In genomic region chr3:185727873-185728272, GRCh38 we compare ENCODE assay signal across 23 cellular contexts.
A peak's percentile ranks its signal among the peaks of the same experiment; 100 is the strongest.
DNase-seq lines count a peak whose midpoint lies in the region; ATAC-seq, FAIRE-seq and TF ChIP-seq lines count a peak whose summit lies in the region.
"Had no signal": no experiment of that assay in that cellular context is flagged by ENCODE, and none has a peak within 500 bp of the region (broad histone marks: within the 10 kb centered on the region; RNA-seq: fewer than 3 reads in every experiment).

No MANE protein-coding gene starts in this region.

- H3K36me3 Mint-ChIP-seq in GM23338 (ENCODE audit: low read depth), result no peaks in the 10 kb centered on the region; the same call in 2 of the 3 replicates
- peaks cover 2% of the 10 kb centered on the region for H3K36me3 Mint-ChIP-seq in osteocyte (ENCODE audit: unreplicated experiment)
- no peaks in the 10 kb centered on the region for H3K36me3 Mint-ChIP-seq in naive thymus-derived CD4-positive, alpha-beta T cell

- H3K9me3 Mint-ChIP-seq in GM23338 (no peaks in the 10 kb centered on the region), osteocyte (ENCODE audit: unreplicated experiment) (no peaks in the 10 kb centered on the region)
- H3K9me3 Mint-ChIP-seq in naive thymus-derived CD4-positive, alpha-beta T cell, result peaks cover 0 to 1% (median 0%) of the 10 kb centered on the region in 11 donors
- H3K9me3 Mint-ChIP-seq: activated naive CD4-positive, alpha-beta T cell treated with anti-CD3 and anti-CD28 coated beads for 36 hours had no signal

- H4K20me1 ChIP-seq in GM23338 (replicated peaks; ENCODE audit: insufficient read depth), result peaks cover 26% of the 10 kb centered on the region; the same call in 1 of the 2 replicates
- no peaks in the 10 kb centered on the region for H4K20me1 ChIP-seq in endothelial cell of umbilical vein (replicated peaks; ENCODE audit: control insufficient read depth, extremely low read depth, insufficient read depth, low read length)

- H3K36me3 ChIP-seq in GM23338 (ENCODE audit: insufficient read depth) (no peaks in the 10 kb centered on the region), Panc1 (ENCODE audit: control insufficient read depth, insufficient read depth, low read length) (no peaks in the 10 kb centered on the region), endothelial cell of umbilical vein (ENCODE audit: control insufficient read depth in 2 of 2, extremely low read depth in 1 of 2, insufficient read depth in 2 of 2, low read length in 2 of 2) (no peaks in the 10 kb centered on the region)
- no peaks in the 10 kb centered on the region for H3K36me3 ChIP-seq in naive thymus-derived CD4-positive, alpha-beta T cell (ENCODE audit: control insufficient read depth in 2 of 3, insufficient read depth in 3 of 3, low read length in 3 of 3)
- H3K36me3 ChIP-seq: ascending aorta, colonic mucosa, gastrocnemius medialis, left lung, pancreas, vagina, WERI-Rb-1 had no signal

- no peaks in the 10 kb centered on the region for H3K9me2 ChIP-seq in GM23338 (ENCODE audit: insufficient read depth)

- H3K4me1 ChIP-seq in GM23338 (ENCODE audit: insufficient read depth) (peaks cover 66% of the 10 kb centered on the region), Panc1 (ENCODE audit: control insufficient read depth, insufficient read depth, low read length) (peaks cover 52% of the 10 kb centered on the region), endothelial cell of umbilical vein (ENCODE audit: control insufficient read depth, extremely low read depth, insufficient read depth, low read length) (peaks cover 59% of the 10 kb centered on the region)
- H3K4me1 ChIP-seq in naive thymus-derived CD4-positive, alpha-beta T cell (ENCODE audit: control insufficient read depth in 2 of 2, insufficient read depth in 2 of 2, low read length in 2 of 2), result no peaks in the 10 kb centered on the region
- H3K4me1 ChIP-seq: ascending aorta, colonic mucosa, gastrocnemius medialis, pancreas, vagina had no signal

- H3K4me2 ChIP-seq in GM23338 (peak overlapping the region; percentile 39; the same call in 1 of the 2 replicates), endothelial cell of umbilical vein (ENCODE audit: insufficient read depth, low read length) (no peak overlapping the region)

- H3K79me2 ChIP-seq in GM23338 (replicated peaks; ENCODE audit: insufficient read depth) (peaks cover 100% of the 10 kb centered on the region), endothelial cell of umbilical vein (ENCODE audit: control insufficient read depth, insufficient read depth, low read length) (peaks cover 78% of the 10 kb centered on the region)

- in situ Hi-C loops in Panc1 (cut with HindIII; ENCODE audit: low pct_unique_long_range_greater_than_20kb, low sequenced_read_pairs), result no loop called here

- no peak overlapping the region for H3K9ac ChIP-seq in endothelial cell of umbilical vein (replicated peaks; ENCODE audit: extremely low read depth, insufficient read depth, low read length)

- H3K27me3 ChIP-seq in GM23338 (ENCODE audit: insufficient read depth) (no peaks in the 10 kb centered on the region), Panc1 (ENCODE audit: control insufficient read depth, insufficient read depth, low read length) (no peaks in the 10 kb centered on the region), endothelial cell of umbilical vein (ENCODE audit: control insufficient read depth in 2 of 2, insufficient read depth in 2 of 2, low read length in 2 of 2) (no peaks in the 10 kb centered on the region)
- no peaks in the 10 kb centered on the region for H3K27me3 ChIP-seq in naive thymus-derived CD4-positive, alpha-beta T cell (ENCODE audit: control insufficient read depth in 2 of 2, insufficient read depth in 2 of 2, low read length in 2 of 2)
- H3K27me3 ChIP-seq: ascending aorta, colonic mucosa, gastrocnemius medialis, left lung, pancreas, vagina had no signal

- peak in 1 of 2 experiments; percentile 11; a peak in 1 of 4 replicates for TF ChIP-seq CTCF in GM23338 (conservative IDR thresholded peaks at IDR 0.05; ENCODE audit: low read depth in 2 of 2)
- no peak for TF ChIP-seq CTCF in Panc1 (IDR thresholded peaks at IDR 0.05)
- no peak for TF ChIP-seq CTCF in endothelial cell of umbilical vein (IDR thresholded peaks at IDR 0.05; ENCODE audit: extremely low read depth in 1 of 2, insufficient read depth in 1 of 2, low read depth in 1 of 2, low read length in 2 of 2)
- TF ChIP-seq CTCF in osteocyte (IDR thresholded peaks at IDR 0.05), result no peak

- H3K9me3 ChIP-seq in Panc1 (ENCODE audit: control insufficient read depth, insufficient read depth, low read depth, low read length) (no peaks in the 10 kb centered on the region), endothelial cell of umbilical vein (replicated peaks; ENCODE audit: control insufficient read depth, insufficient read depth, low read length) (no peaks in the 10 kb centered on the region)
- no peaks in the 10 kb centered on the region for H3K9me3 ChIP-seq in naive thymus-derived CD4-positive, alpha-beta T cell (ENCODE audit: control insufficient read depth in 2 of 3, low read length in 3 of 3)
- H3K9me3 ChIP-seq: ascending aorta, Caco-2, colonic mucosa, gastrocnemius medialis, left lung, pancreas, vagina had no signal

- peak; percentile 45 for ATAC-seq in GM23338
- ATAC-seq in Panc1, result peak; percentile 30; the same call in 1 of the 2 replicates
- no peak for ATAC-seq in naive thymus-derived CD4-positive, alpha-beta T cell
- ATAC-seq: gastrocnemius medialis, left lung, pancreas had no signal

- CTCF ChIA-PET in Panc1 (lab: Charles Lee) (no interaction called here), endothelial cell of umbilical vein (lab: Charles Lee) (interaction anchor here (1.3 to 2.5 kb wide), 5 partner anchors 10 to 67 kb away, joined by 4 to 22 read pairs (median 11); no protein-coding TSS in a partner anchor)
- CTCF ChIA-PET in naive thymus-derived CD4-positive, alpha-beta T cell (lab: Charles Lee), result no interaction called here

- H3K4me3 ChIP-seq in GM23338, result no peak overlapping the region
- no peak overlapping the region for H3K4me3 ChIP-seq in Panc1 (ENCODE audit: low read depth in 2 of 2, low read length in 2 of 2)
- H3K4me3 ChIP-seq in endothelial cell of umbilical vein (replicated peaks in 1 of 3; ENCODE audit: insufficient read depth in 1 of 3, low read depth in 1 of 3, low read length in 3 of 3), result no peak overlapping the region
- H3K4me3 ChIP-seq in naive thymus-derived CD4-positive, alpha-beta T cell (ENCODE audit: low read length), result no peak overlapping the region
- H3K4me3 ChIP-seq: ascending aorta, colonic mucosa, gastrocnemius medialis, left lung, pancreas, vagina had no signal

- H3K27ac Mint-ChIP-seq in GM23338, result peak overlapping the region; percentile 81
- H3K27ac Mint-ChIP-seq in osteocyte (ENCODE audit: unreplicated experiment), result peak overlapping the region; percentile 84
- H3K27ac Mint-ChIP-seq in naive thymus-derived CD4-positive, alpha-beta T cell, result no peak overlapping the region
- H3K27ac Mint-ChIP-seq: activated naive CD4-positive, alpha-beta T cell treated with anti-CD3 and anti-CD28 coated beads for 36 hours had no signal

- peaks cover 12% of the 10 kb centered on the region for H3K27me3 Mint-ChIP-seq in GM23338 (ENCODE audit: insufficient read depth, low read depth, poor library complexity)
- no peaks in the 10 kb centered on the region for H3K27me3 Mint-ChIP-seq in osteocyte (ENCODE audit: unreplicated experiment)
- peaks cover 4 to 12% (median 11%) of the 10 kb centered on the region in 5 donors for H3K27me3 Mint-ChIP-seq in naive thymus-derived CD4-positive, alpha-beta T cell

- no peak overlapping the region for H2AFZ ChIP-seq in GM23338
- no peak overlapping the region for H2AFZ ChIP-seq in endothelial cell of umbilical vein (ENCODE audit: low read depth, low read length)

- TF ChIP-seq POLR2A in endothelial cell of umbilical vein (IDR thresholded peaks at IDR 0.05; ENCODE audit: low read depth, low read length), result no peak

- H3K4me1 Mint-ChIP-seq in GM23338, result peaks cover 69% of the 10 kb centered on the region
- H3K4me1 Mint-ChIP-seq in osteocyte (ENCODE audit: unreplicated experiment), result peaks cover 85% of the 10 kb centered on the region
- H3K4me1 Mint-ChIP-seq in naive thymus-derived CD4-positive, alpha-beta T cell, result no peaks in the 10 kb centered on the region

- dilution Hi-C loops in endothelial cell of umbilical vein (cut with MboI; ENCODE audit: extremely low pct_ligation_motif_present, low sequenced_read_pairs), result no loop called here

- H3K9me1 ChIP-seq in endothelial cell of umbilical vein (replicated peaks; ENCODE audit: control insufficient read depth, extremely low read depth, insufficient read depth, low read length), result no peaks in the 10 kb centered on the region

- POLR2A ChIA-PET in Panc1 (lab: Charles Lee) (interaction anchor here (0.6 kb wide), 1 partner anchor 11 kb away, joined by 3 read pairs; no protein-coding TSS in a partner anchor), endothelial cell of umbilical vein (lab: Charles Lee) (no interaction called here)
- POLR2A ChIA-PET in naive thymus-derived CD4-positive, alpha-beta T cell (lab: Charles Lee), result no interaction called here

- BruUV-seq in Panc1 (replicated peaks; lab: Mats Ljungman, UMichigan) (no TSS peak), endothelial cell of umbilical vein (replicated peaks; lab: Mats Ljungman, UMichigan) (no TSS peak)

- DNase-seq in GM23338 (ENCODE audit: low spot score) (no peak), Panc1 (ENCODE audit: low read depth, low spot score) (no peak), endothelial cell of umbilical vein (ENCODE audit: low read depth, low spot score) (no peak), osteocyte (ENCODE audit: extremely low spot score, unreplicated experiment) (no peak), NCI-H510A treated with DMSO at 0.1 percent for 48 hours (lab: John Stamatoyannopoulos, UW) (no peak), head of caudate nucleus (no peak)
- DNase-seq in stimulated activated CD4-positive, alpha-beta T cell treated with anti-CD3 and anti-CD28 coated beads, Interleukin-12 subunit alpha, Interleukin-12 subunit beta, amount 100 ng/mL, for 4 hours, result no peak
- no peak for DNase-seq in naive thymus-derived CD4-positive, alpha-beta T cell
- DNase-seq: activated CD4-positive, alpha-beta T cell treated with anti-CD3 and anti-CD28 coated beads, Interleukin-2, amount 50 U/mL, for 48 hours; activated naive CD4-positive, alpha-beta T cell treated with anti-CD3 and anti-CD28 coated beads for 36 hours; AML-193; Caco-2; colonic mucosa; gastrocnemius medialis; left lung; NCI-H1436; pancreas; stimulated activated CD4-positive, alpha-beta T cell treated with anti-CD3 and anti-CD28 coated beads, Interleukin-4, amount 100 ng/mL, for 24 hours; substantia nigra; WERI-Rb-1 had no signal

- no peak overlapping the region; the same call in 2 of the 3 replicates for H3K4me3 Mint-ChIP-seq in GM23338
- peak overlapping the region; percentile 36 for H3K4me3 Mint-ChIP-seq in osteocyte (ENCODE audit: unreplicated experiment)
- no peak overlapping the region for H3K4me3 Mint-ChIP-seq in naive thymus-derived CD4-positive, alpha-beta T cell
- H3K4me3 Mint-ChIP-seq: activated naive CD4-positive, alpha-beta T cell treated with anti-CD3 and anti-CD28 coated beads for 36 hours had no signal

- intact Hi-C loops in Panc1 (cut with micrococcal nuclease; ENCODE audit: unreplicated experiment), result no loop called here
- intact Hi-C loops in endothelial cell of umbilical vein (cut with micrococcal nuclease), result no loop called here
- intact Hi-C loops in naive thymus-derived CD4-positive, alpha-beta T cell (cut with micrococcal nuclease), result no loop called here
- intact Hi-C loops in head of caudate nucleus (cut with DNase I), result no loop called here

- peak overlapping the region; percentile 71; the same call in 1 of the 2 replicates for H3K27ac ChIP-seq in GM23338 (ENCODE audit: low read depth)
- peak overlapping the region; percentile 67 for H3K27ac ChIP-seq in Panc1 (ENCODE audit: low read length)
- H3K27ac ChIP-seq in endothelial cell of umbilical vein (ENCODE audit: insufficient read depth, low read depth, low read length), result peak overlapping the region; percentile 100
- H3K27ac ChIP-seq in naive thymus-derived CD4-positive, alpha-beta T cell (ENCODE audit: low read depth, low read length), result no peak overlapping the region
- H3K27ac ChIP-seq: ascending aorta, colonic mucosa, gastrocnemius medialis, left lung, pancreas, vagina, WERI-Rb-1 had no signal

- no peaks in the 10 kb centered on the region for H3F3A ChIP-seq in GM23338 (replicated peaks; ENCODE audit: low read depth)

- FAIRE-seq in endothelial cell of umbilical vein (lab: Jason Lieb, UNC), result no peak
- FAIRE-seq: endometrium, pancreas had no signal

Comparison
In these comparisons a context has a peak if more than half of its experiments do, and no peak if none do; other contexts are left out.
1. H3K27ac Mint-ChIP-seq: peak in GM23338 (single experiment) and osteocyte (single experiment); none in naive thymus-derived CD4-positive, alpha-beta T cell (0 of 9).